In the genomic region with DNA sequence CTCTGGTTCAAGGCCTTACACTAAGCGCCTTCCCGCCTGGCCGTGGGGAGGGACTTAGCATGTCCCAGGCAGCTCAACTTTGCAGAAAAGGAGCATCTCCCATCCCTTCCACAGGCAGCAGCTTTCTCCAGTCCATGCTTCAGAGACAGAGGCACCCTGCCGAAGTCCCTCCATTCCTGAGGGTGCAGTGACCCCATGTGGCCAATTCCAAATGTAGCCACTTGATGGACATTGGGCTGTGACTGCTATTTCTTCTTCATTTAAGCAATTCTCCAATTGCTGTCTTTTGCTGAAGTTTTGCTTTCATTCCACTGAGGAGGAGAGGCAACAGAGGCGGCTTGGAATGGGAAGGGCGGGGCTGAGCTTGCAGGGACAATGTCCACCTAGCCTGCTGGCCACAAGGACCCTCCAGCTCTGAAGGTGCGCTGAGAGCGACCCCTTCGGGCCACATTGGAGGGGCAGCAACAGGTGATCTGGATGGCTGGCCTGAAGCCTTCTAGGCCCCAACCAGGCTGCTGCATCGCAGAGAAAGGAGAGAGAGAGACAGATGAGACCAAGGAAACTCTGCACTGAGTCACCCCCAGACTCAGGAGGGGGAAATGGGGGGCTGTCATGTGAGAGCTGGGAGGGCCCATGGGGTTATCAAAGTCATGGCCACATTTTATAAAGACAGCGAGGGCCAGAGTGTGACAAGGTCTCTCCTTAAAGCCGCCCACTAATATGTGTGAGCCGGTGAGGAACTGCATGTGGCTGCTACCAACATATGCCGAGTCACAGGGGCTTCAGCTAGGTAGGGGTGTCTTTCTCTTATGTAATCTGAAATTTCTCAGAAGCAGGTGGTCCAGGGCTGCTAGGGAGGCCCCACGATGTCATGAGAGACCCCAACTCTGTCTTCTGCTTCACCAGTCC, we compare ENCODE assay signal across 8 cellular contexts.
A peak's percentile ranks its signal among the peaks of the same experiment; 100 is the strongest.
DNase-seq lines count a peak whose midpoint lies in the region; ATAC-seq and TF ChIP-seq lines count a peak whose summit lies in the region.

No MANE protein-coding gene starts in this region.

- H3K36me3 Mint-ChIP-seq in activated T-helper 1 cell treated with anti-CD3 and anti-CD28 coated beads, Interleukin-12 subunit alpha, Interleukin-12 subunit beta, Interleukin-2, Interleukin-4 antibody, amounts not matched to agents 30 ng/mL and 10 ng/mL and 1 ng/mL, durations not matched to agents 14 hours and 24 hours and 36 hours (ENCODE audit: low read depth), result no peaks in the 10 kb centered on the region

- TF ChIP-seq EP300 in esophagus muscularis mucosa (IDR thresholded peaks at IDR 0.05), result no peak

- WGBS in esophagus muscularis mucosa, result 66% methylated on average over 14 of the region's 15 CpGs

- DNase-seq in NCI-H82 (lab: John Stamatoyannopoulos, UW), result peak; percentile 58
- no peak for DNase-seq in NCI-H82 treated with DMSO at 0.1 percent for 48 hours (lab: John Stamatoyannopoulos, UW; ENCODE audit: unreplicated experiment)
- peak; percentile 50 for DNase-seq in SKM-1 (lab: John Stamatoyannopoulos, UW; ENCODE audit: unreplicated experiment)
- DNase-seq in esophagus muscularis mucosa (ENCODE audit: extremely low spot score), result no peak
- DNase-seq in mucosa of descending colon, result peak in 2 of 3 donors; percentile 37 to 48
- DNase-seq in activated T-helper 1 cell treated with anti-CD3 and anti-CD28 coated beads, Interleukin-12 subunit alpha, Interleukin-12 subunit beta, Interleukin-2, Interleukin-4 antibody, amounts not matched to agents 30 ng/mL and 10 ng/mL and 1 ng/mL, durations not matched to agents 14 hours and 24 hours and 36 hours (ENCODE audit: low spot score), result no peak

- no peak overlapping the region for H3K27ac Mint-ChIP-seq in activated T-helper 1 cell treated with anti-CD3 and anti-CD28 coated beads, Interleukin-12 subunit alpha, Interleukin-12 subunit beta, Interleukin-2, Interleukin-4 antibody, amounts not matched to agents 30 ng/mL and 10 ng/mL and 1 ng/mL, durations not matched to agents 14 hours and 24 hours and 36 hours

- H3K9ac ChIP-seq in KMS-11, result no peak overlapping the region

- H3K4me3 ChIP-seq in KMS-11 (IDR thresholded peaks at IDR 0.05; ENCODE audit: insufficient read depth, low read depth, low read length) (no peak overlapping the region), esophagus muscularis mucosa (no peak overlapping the region), mucosa of descending colon (no peak overlapping the region)

- H3K4me1 Mint-ChIP-seq in activated T-helper 1 cell treated with anti-CD3 and anti-CD28 coated beads, Interleukin-12 subunit alpha, Interleukin-12 subunit beta, Interleukin-2, Interleukin-4 antibody, amounts not matched to agents 30 ng/mL and 10 ng/mL and 1 ng/mL, durations not matched to agents 14 hours and 24 hours and 36 hours (ENCODE audit: low read depth), result no peaks in the 10 kb centered on the region

- TF ChIP-seq CTCF in KMS-11 (conservative IDR thresholded peaks at IDR 0.05; ENCODE audit: low read depth, low read length) (peak; percentile 39; the same call in 1 of the 2 replicates), esophagus muscularis mucosa (IDR thresholded peaks at IDR 0.05) (peak; percentile 59 to 71 (median 67)), mucosa of descending colon (IDR thresholded peaks at IDR 0.05) (no peak)

- no peaks in the 10 kb centered on the region for H3K27me3 ChIP-seq in KMS-11 (ENCODE audit: insufficient read depth, low read depth)
- no peaks in the 10 kb centered on the region for H3K27me3 ChIP-seq in esophagus muscularis mucosa

- H3K27me3 Mint-ChIP-seq in activated T-helper 1 cell treated with anti-CD3 and anti-CD28 coated beads, Interleukin-12 subunit alpha, Interleukin-12 subunit beta, Interleukin-2, Interleukin-4 antibody, amounts not matched to agents 30 ng/mL and 10 ng/mL and 1 ng/mL, durations not matched to agents 14 hours and 24 hours and 36 hours (ENCODE audit: insufficient read depth), result peaks cover 2% of the 10 kb centered on the region

- no peak for TF ChIP-seq POLR2A in esophagus muscularis mucosa (IDR thresholded peaks at IDR 0.05; ENCODE audit: low read depth)

- no peak overlapping the region for H3K4me3 Mint-ChIP-seq in activated T-helper 1 cell treated with anti-CD3 and anti-CD28 coated beads, Interleukin-12 subunit alpha, Interleukin-12 subunit beta, Interleukin-2, Interleukin-4 antibody, amounts not matched to agents 30 ng/mL and 10 ng/mL and 1 ng/mL, durations not matched to agents 14 hours and 24 hours and 36 hours

- ATAC-seq in mucosa of descending colon (peak; percentile 35), HG02973 (IDR thresholded peaks at IDR 0.05; ENCODE audit: unreplicated experiment) (no peak)

- no peak overlapping the region for H2AFZ ChIP-seq in KMS-11 (ENCODE audit: low read depth)

- H3K9me3 Mint-ChIP-seq in activated T-helper 1 cell treated with anti-CD3 and anti-CD28 coated beads, Interleukin-12 subunit alpha, Interleukin-12 subunit beta, Interleukin-2, Interleukin-4 antibody, amounts not matched to agents 30 ng/mL and 10 ng/mL and 1 ng/mL, durations not matched to agents 14 hours and 24 hours and 36 hours, result no peaks in the 10 kb centered on the region

- H3K27ac ChIP-seq in KMS-11 (no peak overlapping the region), esophagus muscularis mucosa (replicated peaks in 1 of 4) (no peak overlapping the region)

- H3K36me3 ChIP-seq in KMS-11 (ENCODE audit: insufficient read depth) (no peaks in the 10 kb centered on the region), esophagus muscularis mucosa (no peaks in the 10 kb centered on the region), mucosa of descending colon (ENCODE audit: low read depth) (no peaks in the 10 kb centered on the region)

- H3K79me2 ChIP-seq in KMS-11 (ENCODE audit: insufficient read depth, low read depth), result no peaks in the 10 kb centered on the region

- intact Hi-C loops in esophagus muscularis mucosa (cut with DNase I) (no loop called here), mucosa of descending colon (cut with DNase I, micrococcal nuclease) (loop anchor here (5.0 kb wide), 2 partner anchors 121 to 126 kb away; no protein-coding TSS in a partner anchor)
- intact Hi-C loops in activated T-helper 1 cell treated with anti-CD3 and anti-CD28 coated beads, Interleukin-12 subunit alpha, Interleukin-12 subunit beta, Interleukin-2, Interleukin-4 antibody, amounts not matched to agents 30 ng/mL and 10 ng/mL and 1 ng/mL, durations not matched to agents 14 hours and 24 hours and 36 hours (cut with micrococcal nuclease), result loop anchor here (5.0 to 10.0 kb wide), 2 partner anchors 704 to 724 kb away; no protein-coding TSS in a partner anchor

- H3K4me1 ChIP-seq in KMS-11 (ENCODE audit: low read depth, poor library complexity, severe bottlenecking) (no peaks in the 10 kb centered on the region), esophagus muscularis mucosa (peaks cover 6 to 32% (median 21%) of the 10 kb centered on the region in 4 donors), mucosa of descending colon (ENCODE audit: low read depth) (no peaks in the 10 kb centered on the region)

- H3K4me2 ChIP-seq in KMS-11, result no peak overlapping the region

- H3K9me3 ChIP-seq in esophagus muscularis mucosa (no peaks in the 10 kb centered on the region), mucosa of descending colon (no peaks in the 10 kb centered on the region)

- no peaks in the 10 kb centered on the region for H4K20me1 ChIP-seq in KMS-11 (ENCODE audit: insufficient read depth)

Comparison
In these comparisons a context has a peak if more than half of its experiments do, and no peak if none do; other contexts are left out.
1. DNase-seq: peak in NCI-H82 (single experiment), SKM-1 (single experiment) and mucosa of descending colon (2 of 3); none in NCI-H82 treated with DMSO at 0.1 percent for 48 hours (single experiment), esophagus muscularis mucosa (single experiment) and activated T-helper 1 cell treated with anti-CD3 and anti-CD28 coated beads, Interleukin-12 subunit alpha, Interleukin-12 subunit beta, Interleukin-2, Interleukin-4 antibody, amounts not matched to agents 30 ng/mL and 10 ng/mL and 1 ng/mL, durations not matched to agents 14 hours and 24 hours and 36 hours (single experiment).